Comparison of ENCODE assay signal across 19 cellular contexts in the genomic region with DNA sequence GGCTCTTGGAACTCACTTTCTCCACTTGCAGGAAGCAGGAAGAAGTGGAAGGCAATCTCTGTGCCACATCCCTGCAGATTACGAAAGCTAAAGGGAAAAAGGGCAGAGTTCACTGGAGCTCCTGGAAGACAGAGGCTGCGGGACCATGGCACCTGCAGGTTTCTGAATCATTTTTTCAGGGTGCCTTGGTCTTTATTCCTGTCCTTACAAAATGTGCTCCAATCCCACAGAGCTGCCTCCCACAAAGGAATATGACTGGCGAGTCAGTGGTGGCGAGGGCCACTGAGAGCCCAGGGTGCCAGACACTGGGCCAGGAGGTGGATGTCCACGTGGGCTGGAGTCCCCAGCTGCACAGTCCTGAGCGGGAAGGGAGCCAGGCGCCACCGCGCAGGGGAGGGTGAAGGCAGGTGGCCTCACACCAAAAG.
"Had no signal": no experiment of that assay in that cellular context is flagged by ENCODE, and none has a peak within 500 bp of the region (broad histone marks: within the 10 kb centered on the region; RNA-seq: fewer than 3 reads in every experiment).

No MANE protein-coding gene starts in this region.

- H3K4me3 ChIP-seq: cardiac muscle cell, esophagus squamous epithelium, heart right ventricle, lower lobe of right lung, spleen, tibial artery, uterus had no signal

- H3K36me3 Mint-ChIP-seq: activated CD4-positive, alpha-beta memory T cell treated with anti-CD3 and anti-CD28 coated beads for 36 hours; WTC11 had no signal

- H3K27me3 ChIP-seq: cardiac muscle cell, esophagus squamous epithelium, heart right ventricle, spleen, tibial artery, uterus had no signal

- H3K36me3 ChIP-seq: cardiac muscle cell, esophagus squamous epithelium, tibial artery, uterus had no signal

- H3K4me1 Mint-ChIP-seq: activated naive CD8-positive, alpha-beta T cell treated with anti-CD3 and anti-CD28 coated beads for 36 hours had no signal

- H3K4me1 ChIP-seq: spleen, uterus had no signal

- H3K27ac Mint-ChIP-seq: activated CD4-positive, alpha-beta memory T cell treated with anti-CD3 and anti-CD28 coated beads for 36 hours; activated naive CD8-positive, alpha-beta T cell treated with anti-CD3 and anti-CD28 coated beads for 36 hours; activated T-helper 1 cell treated with anti-CD3 and anti-CD28 coated beads, Interleukin-12 subunit alpha, Interleukin-12 subunit beta, Interleukin-2, Interleukin-4 antibody, amounts not matched to agents 30 ng/mL and 10 ng/mL and 1 ng/mL, durations not matched to agents 14 hours and 24 hours and 36 hours; effector memory CD8-positive, alpha-beta T cell; T-helper 2 cell treated with Interferon-gamma antibody and Interleukin-4, amounts not matched to agents 5 μg/mL and 100 μg/mL, for 36 hours; WTC11 had no signal

- DNase-seq: activated CD4-positive, alpha-beta memory T cell treated with anti-CD3 and anti-CD28 coated beads for 36 hours; activated CD4-positive, alpha-beta T cell treated with anti-CD3 and anti-CD28 coated beads for 4 hours; activated naive CD8-positive, alpha-beta T cell treated with anti-CD3 and anti-CD28 coated beads for 36 hours; activated T-cell treated with anti-CD3 and anti-CD28 coated beads for 4 hours; amniotic stem cell; dermis blood vessel endothelial cell; effector memory CD8-positive, alpha-beta T cell; esophagus squamous epithelium; heart right ventricle; lower lobe of right lung; spleen; stimulated activated naive CD4-positive, alpha-beta T cell treated with Interleukin-2 at 50 U/mL for 16 hours; tibial artery; uterus had no signal

- H3K27ac ChIP-seq: cardiac muscle cell, esophagus squamous epithelium, heart right ventricle, lower lobe of right lung, spleen, tibial artery, uterus had no signal

- H3K4me3 Mint-ChIP-seq: activated CD4-positive, alpha-beta memory T cell treated with anti-CD3 and anti-CD28 coated beads for 36 hours; activated naive CD8-positive, alpha-beta T cell treated with anti-CD3 and anti-CD28 coated beads for 36 hours; activated T-helper 1 cell treated with anti-CD3 and anti-CD28 coated beads, Interleukin-12 subunit alpha, Interleukin-12 subunit beta, Interleukin-2, Interleukin-4 antibody, amounts not matched to agents 30 ng/mL and 10 ng/mL and 1 ng/mL, durations not matched to agents 14 hours and 24 hours and 36 hours; effector memory CD8-positive, alpha-beta T cell; T-helper 2 cell treated with Interferon-gamma antibody and Interleukin-4, amounts not matched to agents 5 μg/mL and 100 μg/mL, for 36 hours; WTC11 had no signal

- H3K9me3 ChIP-seq: esophagus squamous epithelium, heart right ventricle, lower lobe of right lung, spleen, tibial artery, uterus had no signal

- ATAC-seq: effector memory CD8-positive, alpha-beta T cell; heart right ventricle; lower lobe of right lung; sciatic nerve; WTC11 had no signal

- H3K27me3 Mint-ChIP-seq: activated CD4-positive, alpha-beta memory T cell treated with anti-CD3 and anti-CD28 coated beads for 36 hours; activated naive CD8-positive, alpha-beta T cell treated with anti-CD3 and anti-CD28 coated beads for 36 hours; effector memory CD8-positive, alpha-beta T cell had no signal

- H3K9me3 Mint-ChIP-seq: activated CD4-positive, alpha-beta memory T cell treated with anti-CD3 and anti-CD28 coated beads for 36 hours; activated naive CD8-positive, alpha-beta T cell treated with anti-CD3 and anti-CD28 coated beads for 36 hours; activated T-helper 1 cell treated with anti-CD3 and anti-CD28 coated beads, Interleukin-12 subunit alpha, Interleukin-12 subunit beta, Interleukin-2, Interleukin-4 antibody, amounts not matched to agents 30 ng/mL and 10 ng/mL and 1 ng/mL, durations not matched to agents 14 hours and 24 hours and 36 hours; effector memory CD8-positive, alpha-beta T cell; T-helper 2 cell treated with Interferon-gamma antibody and Interleukin-4, amounts not matched to agents 5 μg/mL and 100 μg/mL, for 36 hours; WTC11 had no signal
